In the genomic region with DNA sequence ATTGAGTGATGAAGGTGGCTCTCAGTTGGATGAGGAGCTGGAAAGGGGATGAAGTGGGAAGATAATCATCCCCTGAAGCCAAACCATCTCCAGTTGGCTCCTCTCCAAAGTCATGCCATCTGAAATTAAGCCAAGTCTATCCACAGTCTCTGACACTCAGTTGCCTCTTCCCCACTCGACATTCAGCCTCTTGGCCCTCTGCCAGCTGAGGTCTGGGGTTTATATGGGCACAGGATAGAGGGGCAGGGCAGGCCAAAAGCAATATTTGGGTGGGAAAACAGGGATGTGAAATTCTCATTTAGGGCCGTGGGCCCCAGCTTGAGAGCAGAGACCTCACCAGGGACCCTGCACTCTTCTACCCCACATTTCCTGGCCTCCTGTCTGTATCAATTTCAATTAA, we compare ENCODE assay signal across 13 cellular contexts.
"Had no signal": no experiment of that assay in that cellular context is flagged by ENCODE, and none has a peak within 500 bp of the region (broad histone marks: within the 10 kb centered on the region; RNA-seq: fewer than 3 reads in every experiment).

No MANE protein-coding gene starts in this region.

- ATAC-seq: activated CD4-positive, alpha-beta T cell treated with anti-CD3 and anti-CD28 coated beads for 36 hours; body of pancreas; left ventricle myocardium superior; upper lobe of right lung; WTC11 had no signal

- DNase-seq: activated CD4-positive, alpha-beta memory T cell treated with anti-CD3 and anti-CD28 coated beads for 36 hours; activated CD4-positive, alpha-beta T cell treated with anti-CD3 and anti-CD28 coated beads for 36 hours; activated naive CD4-positive, alpha-beta T cell treated with Interleukin-2 at 50 U/mL for 16 hours; activated naive CD8-positive, alpha-beta T cell treated with anti-CD3 and anti-CD28 coated beads, Interleukin-2, amount 10 ng/mL, durations not matched to agents 7 days and 5 days; left ventricle myocardium superior; occipital lobe; stimulated activated CD4-positive, alpha-beta T cell treated with anti-CD3 and anti-CD28 coated beads, Interleukin-12 subunit alpha, Interleukin-12 subunit beta, amount 100 ng/mL, for 4 hours; stimulated activated CD4-positive, alpha-beta T cell treated with anti-CD3 and anti-CD28 coated beads, Interleukin-1b, Interleukin-23, amount 100 ng/mL, for 48 hours; stimulated activated CD8-positive, alpha-beta memory T cell treated with anti-CD3 and anti-CD28 coated beads, Interleukin-4, amount 100 ng/mL, for 48 hours; stimulated activated naive CD4-positive, alpha-beta T cell; upper lobe of right lung had no signal
